In the genomic region with DNA sequence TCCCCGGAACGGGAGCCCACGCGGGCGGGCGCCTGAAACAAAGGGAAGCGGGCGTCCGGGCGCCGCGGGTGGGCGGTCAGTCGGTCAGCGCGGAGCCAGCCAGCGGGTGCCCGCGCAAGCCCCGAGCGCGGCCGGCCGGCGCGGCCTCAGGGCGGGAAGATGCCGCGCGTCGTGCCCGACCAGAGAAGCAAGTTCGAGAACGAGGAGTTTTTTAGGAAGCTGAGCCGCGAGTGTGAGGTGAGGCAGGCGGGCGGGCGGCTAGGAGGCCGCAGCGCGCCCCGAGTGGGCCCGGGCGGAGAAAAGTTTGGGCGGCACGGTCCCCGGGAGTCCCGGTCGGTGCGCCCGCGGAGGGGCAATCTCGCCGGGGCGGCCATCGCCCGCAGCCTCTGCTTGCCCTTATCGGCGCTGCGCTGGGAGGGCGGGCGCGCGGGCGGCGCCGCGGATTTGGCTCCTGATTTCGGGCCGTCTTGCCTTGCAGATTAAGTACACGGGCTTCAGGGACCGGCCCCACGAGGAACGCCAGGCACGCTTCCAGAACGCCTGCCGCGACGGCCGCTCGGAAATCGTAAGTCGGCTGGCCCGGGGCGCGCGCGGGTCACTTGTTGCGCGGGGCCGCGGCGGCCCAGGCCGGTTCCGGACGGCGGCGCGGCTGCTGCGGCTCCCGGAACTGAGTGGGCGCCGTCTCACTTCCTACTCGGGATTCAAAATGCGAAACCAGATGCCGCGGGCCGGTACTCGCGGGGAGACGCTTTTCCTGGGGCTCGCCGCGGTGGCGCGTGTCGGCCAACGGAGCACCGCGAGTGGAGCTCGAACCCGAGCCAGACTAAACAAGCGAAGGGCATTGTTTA, we compare ENCODE assay signal across 8 cellular contexts. TPM values are rescaled to one million over a fixed set of nuclear protein-coding genes. Genes with fewer than 3 reads are reported as not detected.
DNase-seq lines count a peak whose midpoint lies in the region; ATAC-seq and TF ChIP-seq lines count a peak whose summit lies in the region.

No MANE protein-coding gene starts in this region.

- H3K9ac ChIP-seq in SU-DHL-6 (ENCODE audit: low read length): peak overlapping the region; percentile 99

- H4K20me1 ChIP-seq in SU-DHL-6 (ENCODE audit: low read depth, low read length): 0 out of 2 replicates have a peak, but pooled peaks cover 8% of the 10 kb centered on the region

- peak overlapping the region; percentile 87 for H2AFZ ChIP-seq in SU-DHL-6 (ENCODE audit: low read depth, low read length, severe bottlenecking)

- intact Hi-C loops in adrenal gland (cut with DNase I) (no loop called here), left ventricle myocardium superior (cut with micrococcal nuclease) (no loop called here), prostate gland (cut with DNase I) (loop anchor here (5.0 kb wide), 1 partner anchor 128 kb away; the partner anchor contains the start of genes FBXL8 and TRADD), uterus (cut with DNase I; ENCODE audit: low total_unique reads) (no loop called here)

- H3K4me1 ChIP-seq in adrenal gland (replicated peaks in 1 of 2) (peaks cover 4 to 36% of the 10 kb centered on the region in 2 donors), prostate gland (replicated peaks) (no peaks in the 10 kb centered on the region), uterus (peaks cover 5 to 20% of the 10 kb centered on the region in 2 donors)

- H3K9me3 ChIP-seq in SU-DHL-6 (ENCODE audit: insufficient read depth, low read length) (no peaks in the 10 kb centered on the region), adrenal gland (replicated peaks in 1 of 3) (no peaks in the 10 kb centered on the region), prostate gland (no peaks in the 10 kb centered on the region), uterus (no peaks in the 10 kb centered on the region)

- no peak for TF ChIP-seq CTCF in SU-DHL-6 (IDR thresholded peaks at IDR 0.05; ENCODE audit: insufficient read depth, low read length, poor library complexity, severe bottlenecking)
- TF ChIP-seq CTCF in adrenal gland (IDR thresholded peaks at IDR 0.05): peak in 1 of 6 experiments; percentile 3
- TF ChIP-seq CTCF in prostate gland (IDR thresholded peaks at IDR 0.05): peak in 1 of 4 experiments; percentile 2
- TF ChIP-seq CTCF in uterus (IDR thresholded peaks at IDR 0.05): no peak

- DNase-seq in AG08395 (ENCODE audit: low spot score) (peak; percentile 62), adrenal gland (peak; percentile 53 to 74 (median 66)), left ventricle myocardium superior (peak; percentile 81), prostate gland (ENCODE audit: low spot score) (peak; percentile 57), uterus (peak; percentile 59 to 69)

- no peaks in the 10 kb centered on the region for H3K27me3 ChIP-seq in SU-DHL-6 (ENCODE audit: low read length)
- no peaks in the 10 kb centered on the region for H3K27me3 ChIP-seq in adrenal gland
- H3K27me3 ChIP-seq in prostate gland (replicated peaks; ENCODE audit: insufficient read depth): no peaks in the 10 kb centered on the region
- no peaks in the 10 kb centered on the region for H3K27me3 ChIP-seq in uterus

- peak overlapping the region; percentile 98 for H3K4me3 ChIP-seq in SU-DHL-6 (ENCODE audit: insufficient read depth, low read length, poor library complexity, severe bottlenecking)
- peak overlapping the region; percentile 49 to 99 (median 88) for H3K4me3 ChIP-seq in adrenal gland
- peak overlapping the region; percentile 73 to 95 for H3K4me3 ChIP-seq in prostate gland
- peak overlapping the region; percentile 54 to 95 for H3K4me3 ChIP-seq in uterus

- H3K9me2 ChIP-seq in SU-DHL-6 (replicated peaks; ENCODE audit: insufficient read depth, low read length): no peaks in the 10 kb centered on the region

- TF ChIP-seq POLR2A in adrenal gland (IDR thresholded peaks at IDR 0.05) (peak in 1 of 2 donors; percentile 43), prostate gland (IDR thresholded peaks at IDR 0.05) (peak; percentile 73), uterus (IDR thresholded peaks at IDR 0.05) (no peak)

- H3K36me3 ChIP-seq in SU-DHL-6 (ENCODE audit: low read length) (0 out of 2 replicates have a peak, but pooled peaks cover 9% of the 10 kb centered on the region), adrenal gland (replicated peaks in 1 of 2) (no peaks in the 10 kb centered on the region), prostate gland (no peaks in the 10 kb centered on the region), uterus (no peaks in the 10 kb centered on the region)

- H3K4me2 ChIP-seq in SU-DHL-6 (ENCODE audit: low read depth, low read length, poor library complexity, severe bottlenecking): peak overlapping the region; percentile 98

- WGBS in adrenal gland, 4 donors: 0% methylated on average over 1 to 124 of the region's 124 CpGs
- under 1% methylated on average over 109 of the region's 124 CpGs for WGBS in prostate gland

- peak; percentile 48 for ATAC-seq in GM18909 (IDR thresholded peaks at IDR 0.05; ENCODE audit: poor library complexity, unreplicated experiment)
- peak; percentile 24 for ATAC-seq in HG03159 (IDR thresholded peaks at IDR 0.05; ENCODE audit: unreplicated experiment)
- peak; percentile 72 for ATAC-seq in left ventricle myocardium superior

- H3K79me2 ChIP-seq in SU-DHL-6 (ENCODE audit: insufficient read depth, low read length): peaks cover 54% of the 10 kb centered on the region

- H3K27ac ChIP-seq in SU-DHL-6 (ENCODE audit: low read depth, low read length) (peak overlapping the region; percentile 81), adrenal gland (peak overlapping the region; percentile 72 to 99 (median 98)), prostate gland (peak overlapping the region; percentile 93 to 96), uterus (peak overlapping the region; percentile 91 to 96)

- H3F3A ChIP-seq in SU-DHL-6 (ENCODE audit: insufficient read depth): peaks cover 10% of the 10 kb centered on the region

RNA-seq across cellular contexts. Expression of gene CBFB, which starts 0.5 kb away (rescaled TPM):
- total RNA-seq in adrenal gland: 10 to 100 TPM; 19.3 to 41.2 (median 30.3) TPM
- polyA plus RNA-seq in adrenal gland: 10 to 100 TPM; 13.0 to 20.9 (median 13.5) TPM
- total RNA-seq in left ventricle myocardium superior: 24.2 TPM
- total RNA-seq in prostate gland: 10 to 100 TPM; 27.0 to 46.2 TPM
- total RNA-seq in uterus: 100 to 1,000 TPM in 1 of 4 donors, 10 to 100 TPM in 3; 42.1 to 108 (median 75.9) TPM

RNA-seq across cellular contexts. Expression of gene CES4A, which starts 41.1 kb away (rescaled TPM):
- 10 to 100 TPM in 6 of 8 donors, 1 to 10 TPM in 2; 4.4 to 31.0 (median 13.9) TPM for total RNA-seq in adrenal gland
- polyA plus RNA-seq in adrenal gland: 100 to 1,000 TPM in 1 of 3 donors, 10 to 100 TPM in 1, 1 to 10 TPM in 1; 7.0 to 127 (median 80.3) TPM
- 6.7 TPM for total RNA-seq in left ventricle myocardium superior
- total RNA-seq in prostate gland: 10 to 100 TPM in 1 of 2 donors, 1 to 10 TPM in 1; 1.4 to 10.7 TPM
- 1 to 10 TPM in 3 of 4 donors, under 1 TPM in 1; 0.29 to 9.6 (median 5.4) TPM for total RNA-seq in uterus

Comparison
In these comparisons a context has a peak if more than half of its experiments do, and no peak if none do; other contexts are left out.
1. Peak in every context shown above with its lines: DNase-seq, ATAC-seq, H3K4me3 ChIP-seq and H3K27ac ChIP-seq.